Comparison of ENCODE assay signal across 8 cellular contexts in genomic region chr4:87390931-87391782, GRCh38. TPM values are rescaled to one million over a fixed set of nuclear protein-coding genes. Genes with fewer than 3 reads are reported as not detected.
A peak's percentile ranks its signal among the peaks of the same experiment; 100 is the strongest.
DNase-seq lines count a peak whose midpoint lies in the region; ATAC-seq and TF ChIP-seq lines count a peak whose summit lies in the region.

HSD17B11 (minus strand) TSS chr4:87391188; CDS start chr4:87391070, 118 bp downstream.

- peaks cover 4% of the 10 kb centered on the region for H3K9me3 Mint-ChIP-seq in activated naive CD8-positive, alpha-beta T cell treated with anti-CD3 and anti-CD28 coated beads, Interleukin-2, amount 10 ng/mL, durations not matched to agents 7 days and 5 days
- peaks cover 5% of the 10 kb centered on the region for H3K9me3 Mint-ChIP-seq in osteocyte (ENCODE audit: unreplicated experiment)

- ATAC-seq in HG02678 (IDR thresholded peaks at IDR 0.05; ENCODE audit: unreplicated experiment): peak; percentile 100
- ATAC-seq in activated naive CD8-positive, alpha-beta T cell treated with anti-CD3 and anti-CD28 coated beads, Interleukin-2, amount 10 ng/mL, durations not matched to agents 7 days and 5 days (ENCODE audit: low read depth): peak; percentile 99

- peak; percentile 5 for TF ChIP-seq CTCF in GM12864 (IDR thresholded peaks at IDR 0.05; ENCODE audit: low read depth, low read length, missing control alignments)
- no peak for TF ChIP-seq CTCF in SU-DHL-6 (IDR thresholded peaks at IDR 0.05; ENCODE audit: insufficient read depth, low read length, poor library complexity, severe bottlenecking)
- peak; percentile 30 for TF ChIP-seq CTCF in osteocyte (IDR thresholded peaks at IDR 0.05)

- H3K4me3 Mint-ChIP-seq in activated naive CD8-positive, alpha-beta T cell treated with anti-CD3 and anti-CD28 coated beads, Interleukin-2, amount 10 ng/mL, durations not matched to agents 7 days and 5 days: peak within 1 kb of the TSS; percentile 92
- H3K4me3 Mint-ChIP-seq in osteocyte (ENCODE audit: unreplicated experiment): peak within 1 kb of the TSS; percentile 87

- H3K27ac ChIP-seq in SU-DHL-6 (ENCODE audit: low read depth, low read length): peak within 1 kb of the TSS; percentile 39; the same call in 1 of the 2 replicates
- peak within 1 kb of the TSS; percentile 71 for H3K27ac ChIP-seq in thymus (ENCODE audit: low read depth)

- H3K9ac ChIP-seq in SU-DHL-6 (ENCODE audit: low read length): peak within 1 kb of the TSS; percentile 66

- 5% methylated on average over 42 of the region's 42 CpGs for WGBS in thymus

- POLR2A ChIA-PET in activated naive CD8-positive, alpha-beta T cell treated with anti-CD3 and anti-CD28 coated beads, Interleukin-2, amount 10 ng/mL, durations not matched to agents 7 days and 5 days (lab: Charles Lee): interaction anchor here (0.6 to 2.2 kb wide), 12 partner anchors 9 to 1066 kb away, joined by 3 to 20 read pairs (median 4); partner anchors contain the start of genes HERC5 and NUDT9

- peak within 1 kb of the TSS; percentile 80 for H3K27ac Mint-ChIP-seq in activated naive CD8-positive, alpha-beta T cell treated with anti-CD3 and anti-CD28 coated beads, Interleukin-2, amount 10 ng/mL, durations not matched to agents 7 days and 5 days
- H3K27ac Mint-ChIP-seq in osteocyte (ENCODE audit: unreplicated experiment): peak within 1 kb of the TSS; percentile 94

- peaks cover 6% of the 10 kb centered on the region for H3K27me3 Mint-ChIP-seq in activated naive CD8-positive, alpha-beta T cell treated with anti-CD3 and anti-CD28 coated beads, Interleukin-2, amount 10 ng/mL, durations not matched to agents 7 days and 5 days
- H3K27me3 Mint-ChIP-seq in osteocyte (ENCODE audit: unreplicated experiment): no peaks in the 10 kb centered on the region

- peak within 1 kb of the TSS; percentile 77 for H3K4me2 ChIP-seq in SU-DHL-6 (ENCODE audit: low read depth, low read length, poor library complexity, severe bottlenecking)

- peak within 1 kb of the TSS; percentile 57 for H3K4me3 ChIP-seq in GM12864 (ENCODE audit: low read depth, low read length)
- peak within 1 kb of the TSS; percentile 72 for H3K4me3 ChIP-seq in SU-DHL-6 (ENCODE audit: insufficient read depth, low read length, poor library complexity, severe bottlenecking)
- H3K4me3 ChIP-seq in thymus (ENCODE audit: low read length): peak within 1 kb of the TSS; percentile 70

- no peaks in the 10 kb centered on the region for H3K9me2 ChIP-seq in SU-DHL-6 (replicated peaks; ENCODE audit: insufficient read depth, low read length)

- H4K20me1 ChIP-seq in SU-DHL-6 (ENCODE audit: low read depth, low read length): no peaks in the 10 kb centered on the region

- DNase-seq in GM12864 (ENCODE audit: low read depth) (peak; percentile 82), NCI-H128 (lab: John Stamatoyannopoulos, UW; ENCODE audit: unreplicated experiment) (peak; percentile 33), head of caudate nucleus (peak; percentile 63 to 90 (median 83)), osteocyte (ENCODE audit: extremely low spot score, unreplicated experiment) (peak; percentile 89)
- DNase-seq in activated naive CD8-positive, alpha-beta T cell treated with anti-CD3 and anti-CD28 coated beads, Interleukin-2, amount 10 ng/mL, durations not matched to agents 7 days and 5 days: peak; percentile 77

- H3K27me3 ChIP-seq in SU-DHL-6 (ENCODE audit: low read length) (no peaks in the 10 kb centered on the region), thymus (ENCODE audit: control insufficient read depth, insufficient read depth) (no peaks in the 10 kb centered on the region)

- H2AFZ ChIP-seq in SU-DHL-6 (ENCODE audit: low read depth, low read length, severe bottlenecking): peak within 1 kb of the TSS; percentile 96

- H3K9me3 ChIP-seq in SU-DHL-6 (ENCODE audit: insufficient read depth, low read length) (no peaks in the 10 kb centered on the region), thymus (ENCODE audit: control insufficient read depth) (no peaks in the 10 kb centered on the region)

- peaks cover 3% of the 10 kb centered on the region for H3K4me1 ChIP-seq in thymus (ENCODE audit: control insufficient read depth, insufficient read depth, low read length)

- intact Hi-C loops in head of caudate nucleus (cut with DNase I): loop anchor here (2.0 to 10.0 kb wide), 2 partner anchors 32 to 74 kb away; partner anchors contain the start of gene NUDT9

- peaks cover 28% of the 10 kb centered on the region for H3K36me3 Mint-ChIP-seq in activated naive CD8-positive, alpha-beta T cell treated with anti-CD3 and anti-CD28 coated beads, Interleukin-2, amount 10 ng/mL, durations not matched to agents 7 days and 5 days
- peaks cover 6% of the 10 kb centered on the region for H3K36me3 Mint-ChIP-seq in osteocyte (ENCODE audit: unreplicated experiment)

- H3F3A ChIP-seq in SU-DHL-6 (ENCODE audit: insufficient read depth): no peaks in the 10 kb centered on the region

- 0 out of 2 replicates have a peak, but pooled peaks cover 8% of the 10 kb centered on the region for H3K79me2 ChIP-seq in SU-DHL-6 (ENCODE audit: insufficient read depth, low read length)

- no peaks in the 10 kb centered on the region for H3K36me3 ChIP-seq in SU-DHL-6 (ENCODE audit: low read length)
- H3K36me3 ChIP-seq in thymus (ENCODE audit: control insufficient read depth, insufficient read depth): no peaks in the 10 kb centered on the region

- H3K4me1 Mint-ChIP-seq in activated naive CD8-positive, alpha-beta T cell treated with anti-CD3 and anti-CD28 coated beads, Interleukin-2, amount 10 ng/mL, durations not matched to agents 7 days and 5 days: peaks cover 25% of the 10 kb centered on the region
- peaks cover 22% of the 10 kb centered on the region for H3K4me1 Mint-ChIP-seq in osteocyte (ENCODE audit: unreplicated experiment)

RNA-seq across cellular contexts. Expression of gene HSD17B11, which starts in this region (rescaled TPM):
- total RNA-seq in activated naive CD8-positive, alpha-beta T cell treated with anti-CD3 and anti-CD28 coated beads, Interleukin-2, amount 10 ng/mL, durations not matched to agents 7 days and 5 days: 10 to 100 TPM; 42.8 to 48.0 TPM
- 21.8 and 23.8 TPM in 2 replicates for total RNA-seq in osteocyte
- polyA plus RNA-seq in thymus: 59.9 TPM

Comparison
In these comparisons a context has a peak if more than half of its experiments do, and no peak if none do; other contexts are left out.
1. Peak in every context shown above with its lines: DNase-seq, ATAC-seq, H3K4me3 ChIP-seq and H3K27ac ChIP-seq.
2. DNase-seq: peak in every context shown above with its lines; median percentile 89 in osteocyte; 83 in head of caudate nucleus; 82 in GM12864; 77 in activated naive CD8-positive, alpha-beta T cell treated with anti-CD3 and anti-CD28 coated beads, Interleukin-2, amount 10 ng/mL, durations not matched to agents 7 days and 5 days; 33 in NCI-H128.